ENCODE assay signal across 12 cellular contexts in the genomic region with DNA sequence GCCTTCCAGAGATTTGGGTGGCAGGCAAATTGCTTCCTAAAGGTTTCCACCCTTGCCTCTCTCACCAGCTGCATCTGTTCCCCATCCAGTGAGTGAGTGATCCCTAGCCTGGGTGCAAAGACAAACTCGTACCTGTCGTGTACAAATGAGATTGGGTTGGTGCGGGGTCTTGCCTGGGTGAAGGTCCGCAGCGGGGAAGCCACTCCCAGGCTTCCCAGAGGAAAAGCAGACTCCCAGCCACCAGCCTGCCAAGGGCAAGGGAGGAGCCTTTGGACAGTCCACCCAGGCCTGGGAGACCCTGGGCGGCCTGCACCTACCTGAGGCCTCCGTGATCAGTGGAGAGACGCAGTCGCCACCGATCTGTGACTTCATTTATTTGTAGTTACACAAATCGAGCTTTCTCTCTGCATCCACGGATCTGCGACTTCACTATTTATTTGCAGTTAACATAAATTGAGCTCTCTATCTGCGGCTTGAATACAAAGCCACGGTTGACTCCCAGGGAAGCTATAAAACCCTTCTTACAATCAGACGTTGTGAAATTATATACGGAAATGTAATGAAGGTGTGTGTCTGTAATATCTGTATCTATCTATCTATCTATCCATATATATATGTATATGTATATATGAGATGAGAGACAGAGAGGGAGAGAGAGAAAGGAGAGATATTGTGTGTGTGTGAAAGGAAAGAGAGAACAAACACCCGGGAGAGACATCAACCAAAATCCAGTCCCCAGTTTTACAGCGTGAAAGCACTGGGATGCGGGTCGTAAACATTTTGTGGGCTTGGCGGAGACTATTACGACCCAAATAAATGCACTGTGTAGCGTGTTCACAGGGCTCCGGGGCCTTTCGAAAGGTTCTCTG. TPM values are rescaled to one million over a fixed set of nuclear protein-coding genes. Genes with fewer than 3 reads are reported as not detected.
DNase-seq lines count a peak whose midpoint lies in the region; ATAC-seq and TF ChIP-seq lines count a peak whose summit lies in the region.
"Had no signal": no experiment of that assay in that cellular context is flagged by ENCODE, and none has a peak within 500 bp of the region (broad histone marks: within the 10 kb centered on the region; RNA-seq: fewer than 3 reads in every experiment).

No MANE protein-coding gene starts in this region.

- no peaks in the 10 kb centered on the region for H4K20me1 ChIP-seq in MM.1S (ENCODE audit: insufficient read depth, low read length)

- no peak for DNase-seq in CD4-positive, CD25-positive, alpha-beta regulatory T cell
- DNase-seq in MM.1S (no peak), breast epithelium (ENCODE audit: low spot score in 2 of 2) (peak in 1 of 2 donors; percentile 45), DMS79 treated with DMSO at 0.1 percent for 48 hours (lab: John Stamatoyannopoulos, UW) (no peak), NCI-H524 (lab: John Stamatoyannopoulos, UW) (no peak), right lobe of liver (no peak)
- DNase-seq in naive thymus-derived CD8-positive, alpha-beta T cell = peak in 1 of 10 donors; percentile 50
- DNase-seq: activated CD4-positive, alpha-beta T cell treated with anti-CD3 and anti-CD28 coated beads for 4 hours; mesendoderm; NCI-H446 had no signal

- peaks cover 95% of the 10 kb centered on the region for H3K27me3 Mint-ChIP-seq in CD4-positive, CD25-positive, alpha-beta regulatory T cell
- H3K27me3 Mint-ChIP-seq in naive thymus-derived CD8-positive, alpha-beta T cell = peaks cover 56 to 87% (median 76%) of the 10 kb centered on the region in 5 donors

- no peak overlapping the region for H3K27ac ChIP-seq in CD4-positive, CD25-positive, alpha-beta regulatory T cell (ENCODE audit: insufficient read depth, low read length, poor library complexity, severe bottlenecking)
- H3K27ac ChIP-seq in MM.1S (ENCODE audit: low read length) (no peak overlapping the region), breast epithelium (peak overlapping the region; percentile 91 to 96), right lobe of liver (no peak overlapping the region)
- H3K27ac ChIP-seq: HL-60 had no signal

- no peak overlapping the region for H3K27ac Mint-ChIP-seq in CD4-positive, CD25-positive, alpha-beta regulatory T cell
- peak overlapping the region in 3 of 10 donors; percentile 17 to 67 (median 48) for H3K27ac Mint-ChIP-seq in naive thymus-derived CD8-positive, alpha-beta T cell

- peaks cover 8 to 51% (median 28%) of the 10 kb centered on the region in 4 donors for H3K4me1 Mint-ChIP-seq in CD4-positive, CD25-positive, alpha-beta regulatory T cell
- peaks cover 16 to 66% (median 50%) of the 10 kb centered on the region in 4 donors for H3K4me1 Mint-ChIP-seq in naive thymus-derived CD8-positive, alpha-beta T cell

- no peak overlapping the region for H3K9ac ChIP-seq in MM.1S (ENCODE audit: low read length)

- H3K4me2 ChIP-seq in MM.1S (ENCODE audit: low read depth, low read length) = peak overlapping the region; percentile 96; the same call in 1 of the 2 replicates

- H3K4me1 ChIP-seq in CD4-positive, CD25-positive, alpha-beta regulatory T cell (ENCODE audit: control insufficient read depth, insufficient read depth, low read length, poor library complexity, severe bottlenecking) = peaks cover 46% of the 10 kb centered on the region
- H3K4me1 ChIP-seq in MM.1S (ENCODE audit: low read length) (peaks cover 4% of the 10 kb centered on the region; the same call in 1 of the 2 replicates), breast epithelium (peaks cover 3 to 5% of the 10 kb centered on the region in 2 donors), right lobe of liver (peaks cover 0 to 15% (median 6%) of the 10 kb centered on the region in 4 donors)

- peaks cover 50% of the 10 kb centered on the region for H3K27me3 ChIP-seq in CD4-positive, CD25-positive, alpha-beta regulatory T cell (ENCODE audit: control insufficient read depth, insufficient read depth, low read length)
- peaks cover 91% of the 10 kb centered on the region for H3K27me3 ChIP-seq in MM.1S (replicated peaks; ENCODE audit: insufficient read depth, low read length)
- peaks cover 3 to 26% of the 10 kb centered on the region in 2 donors for H3K27me3 ChIP-seq in breast epithelium
- peaks cover 19 to 48% of the 10 kb centered on the region in 2 donors for H3K27me3 ChIP-seq in right lobe of liver

- H3K79me2 ChIP-seq in MM.1S (ENCODE audit: low read length) = no peaks in the 10 kb centered on the region

- ATAC-seq in CD4-positive, CD25-positive, alpha-beta regulatory T cell (ENCODE audit: low read depth in 2 of 2) = no peak
- peak in 1 of 2 donors; percentile 8 for ATAC-seq in naive thymus-derived CD8-positive, alpha-beta T cell
- ATAC-seq in HG03097 (IDR thresholded peaks at IDR 0.05; ENCODE audit: low FRiP score, unreplicated experiment) (no peak), right lobe of liver (no peak)

- H3K36me3 Mint-ChIP-seq in CD4-positive, CD25-positive, alpha-beta regulatory T cell = peaks cover 3% of the 10 kb centered on the region
- peaks cover 0 to 3% (median 3%) of the 10 kb centered on the region in 3 donors for H3K36me3 Mint-ChIP-seq in naive thymus-derived CD8-positive, alpha-beta T cell

- H3K36me3 ChIP-seq in CD4-positive, CD25-positive, alpha-beta regulatory T cell (ENCODE audit: control insufficient read depth, insufficient read depth, low read length) = no peaks in the 10 kb centered on the region
- H3K36me3 ChIP-seq in MM.1S (replicated peaks; ENCODE audit: insufficient read depth, low read length) = no peaks in the 10 kb centered on the region
- H3K36me3 ChIP-seq in breast epithelium = no peaks in the 10 kb centered on the region
- no peaks in the 10 kb centered on the region for H3K36me3 ChIP-seq in right lobe of liver

- H3K4me3 Mint-ChIP-seq in CD4-positive, CD25-positive, alpha-beta regulatory T cell = peak overlapping the region; percentile 58 to 91 (median 81)
- H3K4me3 Mint-ChIP-seq in naive thymus-derived CD8-positive, alpha-beta T cell = peak overlapping the region; percentile 56 to 83 (median 70)

- H2AFZ ChIP-seq in MM.1S (ENCODE audit: low read length) = no peak overlapping the region

- 30% methylated on average over 20 of the region's 26 CpGs for WGBS in right lobe of liver (ENCODE audit: insufficient coverage, low coverage, low lambda C conversion rate, missing lambda C conversion rate)

- H3K4me3 ChIP-seq in CD4-positive, CD25-positive, alpha-beta regulatory T cell (ENCODE audit: low read depth, low read length) = no peak overlapping the region
- H3K4me3 ChIP-seq in MM.1S (ENCODE audit: low read length) (peak overlapping the region; percentile 64; the same call in 1 of the 2 replicates), breast epithelium (peak overlapping the region in 2 of 3 donors; percentile 65 to 85), right lobe of liver (no peak overlapping the region)

- TF ChIP-seq CTCF in MM.1S (IDR thresholded peaks at IDR 0.05; ENCODE audit: low read length) (no peak), breast epithelium (IDR thresholded peaks at IDR 0.05) (no peak), right lobe of liver (IDR thresholded peaks at IDR 0.05) (no peak)

- H3K9me3 ChIP-seq in CD4-positive, CD25-positive, alpha-beta regulatory T cell (ENCODE audit: control insufficient read depth in 2 of 2, low read length in 2 of 2) = no peaks in the 10 kb centered on the region
- H3K9me3 ChIP-seq in MM.1S (replicated peaks; ENCODE audit: insufficient read depth, low read length) (no peaks in the 10 kb centered on the region), breast epithelium (no peaks in the 10 kb centered on the region), right lobe of liver (no peaks in the 10 kb centered on the region)

- H3K9me3 Mint-ChIP-seq in CD4-positive, CD25-positive, alpha-beta regulatory T cell = peaks cover 0 to 8% (median 0%) of the 10 kb centered on the region in 7 donors
- H3K9me3 Mint-ChIP-seq in naive thymus-derived CD8-positive, alpha-beta T cell = no peaks in the 10 kb centered on the region

- no peaks in the 10 kb centered on the region for H3F3A ChIP-seq in MM.1S (ENCODE audit: insufficient read depth, low read length)

- POLR2A ChIA-PET in naive thymus-derived CD8-positive, alpha-beta T cell (lab: Charles Lee) = interaction anchor here (0.8 kb wide), 1 partner anchor 26 kb away, joined by 3 read pairs; the partner anchor contains the start of gene HOXA11

- no peaks in the 10 kb centered on the region for H3K9me2 ChIP-seq in MM.1S (replicated peaks; ENCODE audit: insufficient read depth, low read length)

- no peak for TF ChIP-seq POLR2A in breast epithelium (IDR thresholded peaks at IDR 0.05)
- no peak for TF ChIP-seq POLR2A in right lobe of liver (IDR thresholded peaks at IDR 0.05)

- intact Hi-C loops in breast epithelium (cut with DNase I; ENCODE audit: low total_unique reads) = loop anchor here (5.0 to 10.0 kb wide), 2 partner anchors 792 to 955 kb away; partner anchors contain the start of genes CBX3 and HNRNPA2B1
- intact Hi-C loops in right lobe of liver (cut with DNase I) = loop anchor here (5.0 to 10.0 kb wide), 3 partner anchors 65 to 785 kb away; partner anchors contain the start of gene HOXA1 (in 1 of the 2)

RNA-seq across cellular contexts. Expression of gene HOXA7, which starts 3.0 kb away (rescaled TPM):
- not detected for total RNA-seq in CD4-positive, CD25-positive, alpha-beta regulatory T cell
- polyA plus RNA-seq in CD4-positive, CD25-positive, alpha-beta regulatory T cell = not detected
- total RNA-seq in breast epithelium (1 to 10 TPM; 4.6 to 8.8 (median 6.2) TPM), right lobe of liver (not detected)
- not detected for total RNA-seq in naive thymus-derived CD8-positive, alpha-beta T cell
- polyA plus RNA-seq in naive thymus-derived CD8-positive, alpha-beta T cell = not detected

RNA-seq across cellular contexts. Expression of gene HOXA9, which starts 5.8 kb away (rescaled TPM):
- 1.1 TPM for total RNA-seq in CD4-positive, CD25-positive, alpha-beta regulatory T cell
- under 1 TPM in 1 of 4 donors, not detected in 3; 0.20 TPM for polyA plus RNA-seq in CD4-positive, CD25-positive, alpha-beta regulatory T cell
- total RNA-seq in breast epithelium (10 to 100 TPM in 1 of 3 donors, 1 to 10 TPM in 2; 7.5 to 18.4 (median 9.0) TPM), right lobe of liver (under 1 TPM in 1 of 6 experiments, not detected in 5; 0.09 TPM)
- total RNA-seq in naive thymus-derived CD8-positive, alpha-beta T cell = not detected
- under 1 TPM in 1 of 3 donors, not detected in 2; 0.16 TPM for polyA plus RNA-seq in naive thymus-derived CD8-positive, alpha-beta T cell

RNA-seq across cellular contexts. Expression of gene HOXA3, which starts 7.1 kb away (rescaled TPM):
- not detected for total RNA-seq in CD4-positive, CD25-positive, alpha-beta regulatory T cell
- under 1 TPM in 1 of 4 donors, not detected in 3; 0.13 TPM for polyA plus RNA-seq in CD4-positive, CD25-positive, alpha-beta regulatory T cell
- 1 to 10 TPM; 4.5 to 6.4 (median 4.6) TPM for total RNA-seq in breast epithelium
- total RNA-seq in naive thymus-derived CD8-positive, alpha-beta T cell = not detected
- not detected for polyA plus RNA-seq in naive thymus-derived CD8-positive, alpha-beta T cell
- under 1 TPM in 4 of 6 experiments, not detected in 2; 0.17 to 0.26 (median 0.25) TPM for total RNA-seq in right lobe of liver

RNA-seq across cellular contexts. Expression of gene HOXA6, which starts 11.9 kb away (rescaled TPM):
- total RNA-seq in CD4-positive, CD25-positive, alpha-beta regulatory T cell = not detected
- polyA plus RNA-seq in CD4-positive, CD25-positive, alpha-beta regulatory T cell = not detected
- total RNA-seq in breast epithelium = 10 to 100 TPM in 1 of 3 donors, 1 to 10 TPM in 2; 7.9 to 16.0 (median 9.0) TPM
- total RNA-seq in naive thymus-derived CD8-positive, alpha-beta T cell = not detected
- polyA plus RNA-seq in naive thymus-derived CD8-positive, alpha-beta T cell = not detected
- not detected for total RNA-seq in right lobe of liver

RNA-seq across cellular contexts. Expression of gene HOXA10, which starts 14.6 kb away (rescaled TPM):
- total RNA-seq in CD4-positive, CD25-positive, alpha-beta regulatory T cell = 0.35 TPM
- not detected for polyA plus RNA-seq in CD4-positive, CD25-positive, alpha-beta regulatory T cell
- 10 to 100 TPM in 1 of 3 donors, 1 to 10 TPM in 2; 2.3 to 21.1 (median 5.2) TPM for total RNA-seq in breast epithelium
- total RNA-seq in naive thymus-derived CD8-positive, alpha-beta T cell = not detected
- under 1 TPM in 1 of 3 donors, not detected in 2; 0.19 TPM for polyA plus RNA-seq in naive thymus-derived CD8-positive, alpha-beta T cell
- total RNA-seq in right lobe of liver = not detected

Comparison
In these comparisons a context has a peak if more than half of its experiments do, and no peak if none do; other contexts are left out.
1. H3K27ac ChIP-seq: peak in breast epithelium (2 of 2); none in CD4-positive, CD25-positive, alpha-beta regulatory T cell (single experiment), MM.1S (single experiment) and right lobe of liver (0 of 3).
2. H3K4me3 ChIP-seq: peak in MM.1S (single experiment) and breast epithelium (2 of 3); none in CD4-positive, CD25-positive, alpha-beta regulatory T cell (single experiment) and right lobe of liver (0 of 3).